In the genomic region with DNA sequence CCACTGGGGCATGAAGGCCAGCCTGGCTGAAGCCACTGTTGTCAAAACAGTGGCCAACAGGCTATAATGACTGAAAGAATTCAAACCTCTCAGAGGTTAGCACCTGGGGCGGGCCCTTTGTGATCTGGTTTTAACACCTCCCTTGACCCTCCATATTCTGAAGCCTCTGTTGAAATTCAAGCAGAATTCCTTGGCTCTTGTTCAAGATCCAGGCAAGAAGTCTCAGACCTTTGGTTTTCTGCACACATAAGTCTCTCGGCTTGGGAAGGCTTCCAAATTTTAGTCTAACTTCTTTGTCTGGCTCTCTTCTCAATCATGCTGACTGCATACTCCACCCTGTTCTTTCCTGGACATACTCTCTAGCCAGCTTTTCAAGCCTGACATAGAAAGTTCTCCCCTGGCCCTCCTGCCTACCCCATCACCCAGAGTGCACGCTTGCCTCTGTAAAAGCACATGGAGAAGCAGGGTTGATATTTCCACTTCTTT, we compare ENCODE assay signal across 19 cellular contexts.
DNase-seq lines count a peak whose midpoint lies in the region; ATAC-seq and TF ChIP-seq lines count a peak whose summit lies in the region.
"Had no signal": no experiment of that assay in that cellular context is flagged by ENCODE, and none has a peak within 500 bp of the region (broad histone marks: within the 10 kb centered on the region; RNA-seq: fewer than 3 reads in every experiment).

No MANE protein-coding gene starts in this region.

- no peaks in the 10 kb centered on the region for H3K36me3 ChIP-seq in SK-N-SH (replicated peaks in 1 of 2; ENCODE audit: control insufficient read depth in 1 of 2, insufficient read depth in 2 of 2, low read length in 1 of 2)
- H3K36me3 ChIP-seq in lung (ENCODE audit: control insufficient read depth in 2 of 2, insufficient read depth in 2 of 2, low read length in 2 of 2), result no peaks in the 10 kb centered on the region
- H3K36me3 ChIP-seq in upper lobe of left lung, result no peaks in the 10 kb centered on the region
- H3K36me3 ChIP-seq: Peyer's patch, suprapubic skin had no signal

- H3K27ac ChIP-seq in SK-N-SH (ENCODE audit: low read depth in 2 of 2, low read length in 1 of 2) (peak overlapping the region in 1 of 2 experiments; percentile 55; a peak in 2 of 4 replicates), lung (ENCODE audit: low read depth in 1 of 2, low read length in 1 of 2) (peak overlapping the region in 1 of 2 donors; percentile 77), upper lobe of left lung (no peak overlapping the region)
- H3K27ac ChIP-seq: A549, C4-2B, Peyer's patch, suprapubic skin had no signal

- CTCF ChIA-PET in SK-N-SH (lab: Yijun Ruan, JAX), result interaction anchor here (0.9 to 1.0 kb wide), 3 partner anchors 12 to 22 kb away, joined by 3 read pairs; no protein-coding TSS in a partner anchor

- H4K20me1 ChIP-seq in SK-N-SH (ENCODE audit: insufficient read depth), result peaks cover 58% of the 10 kb centered on the region; the same call in 1 of the 2 replicates

- H3K27me3 ChIP-seq in SK-N-SH (ENCODE audit: insufficient read depth) (no peaks in the 10 kb centered on the region), lung (ENCODE audit: control insufficient read depth, insufficient read depth) (no peaks in the 10 kb centered on the region), upper lobe of left lung (no peaks in the 10 kb centered on the region)
- H3K27me3 ChIP-seq: Peyer's patch, suprapubic skin had no signal

- no peaks in the 10 kb centered on the region for H3K9me2 ChIP-seq in SK-N-SH

- no peak for DNase-seq in SK-N-SH
- DNase-seq in fibroblast of the aortic adventitia (ENCODE audit: low read depth), result peak; percentile 71
- DNase-seq in lung (ENCODE audit: low spot score), result peak; percentile 58
- DNase-seq in upper lobe of left lung, result peak in 1 of 2 donors; percentile 55
- DNase-seq in 8988T, result no peak
- no peak for DNase-seq in erythroblast (lab: John Stamatoyannopoulos, UW)
- no peak for DNase-seq in stimulated activated CD8-positive, alpha-beta memory T cell treated with anti-CD3 and anti-CD28 coated beads, Interleukin-4, amount 100 ng/mL, for 48 hours
- DNase-seq: activated CD4-positive, alpha-beta T cell treated with anti-CD3 and anti-CD28 coated beads for 36 hours; amniotic stem cell; DMS153; effector memory CD8-positive, alpha-beta T cell; NCI-H1417 treated with DMSO at 0.1 percent for 48 hours; NCI-H2171 treated with DMSO at 0.1 percent for 48 hours; Peyer's patch; stimulated activated CD4-positive, alpha-beta T cell treated with anti-CD3 and anti-CD28 coated beads, Interleukin-4, amount 100 ng/mL, for 1 hour had no signal

- WGBS in SK-N-SH (ENCODE audit: low lambda C conversion rate), result 78% methylated on average over 3 of the region's 3 CpGs
- WGBS in lung, 2 donors, result 74 to 87% methylated on average over 3 of the region's 3 CpGs
- WGBS in upper lobe of left lung, 2 donors, result 51 to 74% methylated on average over 3 of the region's 3 CpGs

- H3K9ac ChIP-seq in SK-N-SH, result no peak overlapping the region

- POLR2A ChIA-PET in SK-N-SH (lab: Yijun Ruan, JAX), result no interaction called here

- TF ChIP-seq EP300 in SK-N-SH (IDR thresholded peaks at IDR 0.05; ENCODE audit: borderline replicate concordance in 1 of 2, low read depth in 1 of 2, low read length in 1 of 2) (no peak), upper lobe of left lung (IDR thresholded peaks at IDR 0.05) (no peak)

- TF ChIP-seq CTCF in SK-N-SH (IDR thresholded peaks at IDR 0.05), result no peak
- TF ChIP-seq CTCF in fibroblast of the aortic adventitia (IDR thresholded peaks at IDR 0.05; ENCODE audit: insufficient read depth, low read length), result no peak
- no peak for TF ChIP-seq CTCF in lung (IDR thresholded peaks at IDR 0.05; ENCODE audit: control extremely low read depth, extremely low read depth)
- TF ChIP-seq CTCF in upper lobe of left lung (IDR thresholded peaks at IDR 0.05), result no peak

- H3K79me2 ChIP-seq in SK-N-SH (ENCODE audit: insufficient read depth), result peaks cover 41% of the 10 kb centered on the region

- no peaks in the 10 kb centered on the region for H3K9me3 ChIP-seq in SK-N-SH
- H3K9me3 ChIP-seq in lung (ENCODE audit: control insufficient read depth in 2 of 2, insufficient read depth in 1 of 2, low read length in 1 of 2), result no peaks in the 10 kb centered on the region
- H3K9me3 ChIP-seq in upper lobe of left lung, result no peaks in the 10 kb centered on the region
- H3K9me3 ChIP-seq: Peyer's patch, suprapubic skin had no signal

- peak; percentile 26; the same call in 1 of the 3 replicates for ATAC-seq in SK-N-SH treated with all-trans-retinoic acid at 6 μM for 48 hours
- peak; percentile 56 for ATAC-seq in lung (ENCODE audit: insufficient read depth, low FRiP score)
- ATAC-seq in upper lobe of left lung (ENCODE audit: low FRiP score in 2 of 2), result peak; percentile 45 to 75
- ATAC-seq: A549; activated CD4-positive, alpha-beta T cell treated with anti-CD3 and anti-CD28 coated beads for 36 hours; effector memory CD8-positive, alpha-beta T cell had no signal

- no peak for TF ChIP-seq RAD21 in SK-N-SH (IDR thresholded peaks at IDR 0.05; ENCODE audit: low read length)

- H3K4me1 ChIP-seq in SK-N-SH (ENCODE audit: control insufficient read depth in 1 of 2, insufficient read depth in 2 of 2, low read depth in 1 of 2, low read length in 1 of 2) (peaks cover 0 to 32% of the 10 kb centered on the region in 2 experiments; a peak in 2 of 4 replicates), lung (ENCODE audit: control insufficient read depth in 2 of 2, insufficient read depth in 2 of 2, low read length in 2 of 2) (peaks cover 4 to 25% of the 10 kb centered on the region in 2 donors), upper lobe of left lung (peaks cover 0 to 7% (median 4%) of the 10 kb centered on the region in 4 donors)
- H3K4me1 ChIP-seq: A549, Peyer's patch, suprapubic skin had no signal

- H3K4me3 ChIP-seq in SK-N-SH (ENCODE audit: low read depth in 2 of 2, low read length in 1 of 2) (no peak overlapping the region), fibroblast of the aortic adventitia (ENCODE audit: low read depth, low read length) (no peak overlapping the region), lung (no peak overlapping the region), upper lobe of left lung (no peak overlapping the region)
- H3K4me3 ChIP-seq: A549, Peyer's patch, suprapubic skin had no signal

- no peak overlapping the region for H2AFZ ChIP-seq in SK-N-SH (ENCODE audit: low read depth)

- no peaks in the 10 kb centered on the region for H3F3A ChIP-seq in SK-N-SH (replicated peaks; ENCODE audit: insufficient read depth)

- TF ChIP-seq POLR2A in upper lobe of left lung (IDR thresholded peaks at IDR 0.05) (no peak), erythroblast (IDR thresholded peaks at IDR 0.05; ENCODE audit: low read length) (no peak)

- no peak overlapping the region for H3K4me2 ChIP-seq in SK-N-SH
- H3K4me2 ChIP-seq: A549 had no signal

TF ChIP-seq in SK-N-SH treated with all-trans-retinoic acid at 6 μM for 48 hours, 23 proteins besides CTCF, POLR2A, EP300 and RAD21 (continues in another document):
- no peak for TF ChIP-seq OSR1 (CRISPR knock-in tag; IDR thresholded peaks at IDR 0.05)
- TF ChIP-seq RARB (CRISPR knock-in tag; IDR thresholded peaks at IDR 0.05), result no peak
- TF ChIP-seq ZFP30 (CRISPR knock-in tag; IDR thresholded peaks at IDR 0.05), result no peak
- TF ChIP-seq, protein P1, sequence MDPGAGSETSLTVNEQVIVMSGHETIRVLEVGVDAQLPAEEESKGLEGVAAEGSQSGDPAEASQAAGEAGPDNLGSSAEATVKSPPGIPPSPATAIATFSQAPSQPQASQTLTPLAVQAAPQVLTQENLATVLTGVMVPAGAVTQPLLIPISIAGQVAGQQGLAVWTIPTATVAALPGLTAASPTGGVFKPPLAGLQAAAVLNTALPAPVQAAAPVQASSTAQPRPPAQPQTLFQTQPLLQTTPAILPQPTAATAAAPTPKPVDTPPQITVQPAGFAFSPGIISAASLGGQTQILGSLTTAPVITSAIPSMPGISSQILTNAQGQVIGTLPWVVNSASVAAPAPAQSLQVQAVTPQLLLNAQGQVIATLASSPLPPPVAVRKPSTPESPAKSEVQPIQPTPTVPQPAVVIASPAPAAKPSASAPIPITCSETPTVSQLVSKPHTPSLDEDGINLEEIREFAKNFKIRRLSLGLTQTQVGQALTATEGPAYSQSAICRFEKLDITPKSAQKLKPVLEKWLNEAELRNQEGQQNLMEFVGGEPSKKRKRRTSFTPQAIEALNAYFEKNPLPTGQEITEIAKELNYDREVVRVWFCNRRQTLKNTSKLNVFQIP (CRISPR knock-in tag; IDR thresholded peaks at IDR 0.05; ENCODE audit: borderline replicate concordance, low read depth), result no peak
- no peak for TF ChIP-seq ZFP3 (CRISPR knock-in tag; IDR thresholded peaks at IDR 0.05)
- TF ChIP-seq ESRRG (CRISPR knock-in tag; IDR thresholded peaks at IDR 0.05), result no peak
- no peak for TF ChIP-seq TCF4 (CRISPR knock-in tag; IDR thresholded peaks at IDR 0.05; ENCODE audit: borderline replicate concordance)

TF ChIP-seq in SK-N-SH, 30 proteins besides CTCF, POLR2A, EP300 and RAD21 (continues in another document):
- no peak for TF ChIP-seq RXRA (IDR thresholded peaks at IDR 0.05; ENCODE audit: borderline replicate concordance, low read depth)
- no peak for TF ChIP-seq NFIC (IDR thresholded peaks at IDR 0.05; ENCODE audit: borderline replicate concordance)
- TF ChIP-seq RCOR1 (IDR thresholded peaks at IDR 0.05; ENCODE audit: low read length), result no peak
- TF ChIP-seq, protein P2, sequence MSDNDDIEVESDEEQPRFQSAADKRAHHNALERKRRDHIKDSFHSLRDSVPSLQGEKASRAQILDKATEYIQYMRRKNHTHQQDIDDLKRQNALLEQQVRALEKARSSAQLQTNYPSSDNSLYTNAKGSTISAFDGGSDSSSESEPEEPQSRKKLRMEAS (IDR thresholded peaks at IDR 0.05; ENCODE audit: low read depth), result no peak
- TF ChIP-seq, protein P3, sequence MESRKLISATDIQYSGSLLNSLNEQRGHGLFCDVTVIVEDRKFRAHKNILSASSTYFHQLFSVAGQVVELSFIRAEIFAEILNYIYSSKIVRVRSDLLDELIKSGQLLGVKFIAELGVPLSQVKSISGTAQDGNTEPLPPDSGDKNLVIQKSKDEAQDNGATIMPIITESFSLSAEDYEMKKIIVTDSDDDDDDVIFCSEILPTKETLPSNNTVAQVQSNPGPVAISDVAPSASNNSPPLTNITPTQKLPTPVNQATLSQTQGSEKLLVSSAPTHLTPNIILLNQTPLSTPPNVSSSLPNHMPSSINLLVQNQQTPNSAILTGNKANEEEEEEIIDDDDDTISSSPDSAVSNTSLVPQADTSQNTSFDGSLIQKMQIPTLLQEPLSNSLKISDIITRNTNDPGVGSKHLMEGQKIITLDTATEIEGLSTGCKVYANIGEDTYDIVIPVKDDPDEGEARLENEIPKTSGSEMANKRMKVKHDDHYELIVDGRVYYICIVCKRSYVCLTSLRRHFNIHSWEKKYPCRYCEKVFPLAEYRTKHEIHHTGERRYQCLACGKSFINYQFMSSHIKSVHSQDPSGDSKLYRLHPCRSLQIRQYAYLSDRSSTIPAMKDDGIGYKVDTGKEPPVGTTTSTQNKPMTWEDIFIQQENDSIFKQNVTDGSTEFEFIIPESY (IDR thresholded peaks at IDR 0.05; ENCODE audit: borderline replicate concordance, low read depth), result no peak
- TF ChIP-seq JUND (IDR thresholded peaks at IDR 0.05), result no peak
- TF ChIP-seq FOXJ3 (CRISPR knock-in tag; IDR thresholded peaks at IDR 0.05), result no peak

Comparison
In these comparisons a context has a peak if more than half of its experiments do, and no peak if none do; other contexts are left out.
1. DNase-seq: peak in fibroblast of the aortic adventitia (single experiment) and lung (single experiment); none in SK-N-SH (single experiment), 8988T (single experiment), erythroblast (0 of 2) and stimulated activated CD8-positive, alpha-beta memory T cell treated with anti-CD3 and anti-CD28 coated beads, Interleukin-4, amount 100 ng/mL, for 48 hours (single experiment).
2. Peak in every context shown above with its lines, with median percentiles within 50 percentile points of each other: ATAC-seq.